Comparison of ENCODE assay signal across 8 cellular contexts in the genomic region with DNA sequence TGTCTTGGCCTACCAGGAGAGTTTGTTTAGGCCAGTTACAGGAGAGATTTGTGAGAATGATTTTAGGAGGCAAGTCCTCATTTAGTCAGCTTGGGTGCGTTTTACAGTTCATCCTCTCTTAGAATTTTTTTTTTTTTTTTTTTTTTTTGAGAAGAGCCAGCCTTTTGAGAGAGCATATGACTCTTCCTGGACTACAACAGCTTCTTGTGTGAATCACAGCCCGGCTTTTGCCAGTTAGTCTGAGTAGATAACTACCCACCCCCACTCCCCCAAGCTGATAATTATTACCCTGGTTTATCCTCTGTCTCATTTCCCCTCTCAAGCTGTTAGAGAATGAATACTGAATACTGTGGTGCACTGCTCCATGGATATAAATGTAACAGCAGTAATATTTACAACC. TPM values are rescaled to one million over a fixed set of nuclear protein-coding genes. Genes with fewer than 3 reads are reported as not detected.
DNase-seq lines count a peak whose midpoint lies in the region; ATAC-seq and TF ChIP-seq lines count a peak whose summit lies in the region.

No MANE protein-coding gene starts in this region.

- no peaks in the 10 kb centered on the region for H3K9me3 Mint-ChIP-seq in neural crest cell

- 1 to 5% (median 4%) methylated on average over 2 of the region's 2 CpGs for WGBS in heart left ventricle, 4 donors

- H3K27ac ChIP-seq in heart left ventricle: peak overlapping the region; percentile 49 to 99 (median 94)

- peak overlapping the region; percentile 95 for H3K4me3 Mint-ChIP-seq in neural crest cell

- peak in 2 of 5 donors; percentile 47 to 58 for DNase-seq in heart left ventricle
- DNase-seq in left ventricle myocardium superior: no peak
- peak; percentile 40 for DNase-seq in T-helper 22 cell (ENCODE audit: low read depth)
- peak; percentile 43 for DNase-seq in epidermal melanocyte (ENCODE audit: insufficient read length, low spot score)
- no peak for DNase-seq in neural crest cell (ENCODE audit: low read depth, low spot score)
- no peak for DNase-seq in NK-92 (lab: John Stamatoyannopoulos, UW; ENCODE audit: unreplicated experiment)

- intact Hi-C loops in heart left ventricle (cut with DNase I): loop anchor here in 1 of 10 donors (5.0 kb wide), 1 partner anchor 76 kb away; no protein-coding TSS in a partner anchor
- intact Hi-C loops in left ventricle myocardium superior (cut with micrococcal nuclease): no loop called here

- H3K27me3 Mint-ChIP-seq in neural crest cell (ENCODE audit: low read depth): peaks cover 13% of the 10 kb centered on the region

- ATAC-seq in heart left ventricle (peak in 2 of 4 donors; percentile 9 to 32), left ventricle myocardium superior (no peak), GM18519 (IDR thresholded peaks at IDR 0.05; ENCODE audit: low FRiP score, unreplicated experiment) (no peak), HG03378 (IDR thresholded peaks at IDR 0.05; ENCODE audit: unreplicated experiment) (no peak)

- H3K4me3 ChIP-seq in heart left ventricle: peak overlapping the region in 9 of 12 donors; percentile 1 to 75 (median 15)

- H3K4me1 ChIP-seq in heart left ventricle: peaks cover 31 to 92% (median 79%) of the 10 kb centered on the region in 12 donors

- no peaks in the 10 kb centered on the region for H3K9me3 ChIP-seq in heart left ventricle

- no peaks in the 10 kb centered on the region for H3K27me3 ChIP-seq in heart left ventricle

- H3K36me3 Mint-ChIP-seq in neural crest cell (ENCODE audit: low read depth): peaks cover 14% of the 10 kb centered on the region

- peaks cover 85% of the 10 kb centered on the region for H3K4me1 Mint-ChIP-seq in neural crest cell

- TF ChIP-seq CTCF in heart left ventricle (IDR thresholded peaks at IDR 0.05) (no peak), neural crest cell (conservative IDR thresholded peaks at IDR 0.05) (no peak)

- no peak for TF ChIP-seq POLR2A in heart left ventricle (IDR thresholded peaks at IDR 0.05)

- peaks cover 0 to 20% (median 0%) of the 10 kb centered on the region in 9 donors for H3K36me3 ChIP-seq in heart left ventricle

- H3K27ac Mint-ChIP-seq in neural crest cell (ENCODE audit: unreplicated experiment): peak overlapping the region; percentile 38

RNA-seq across cellular contexts. Expression of a gene that starts 7.8 kb away (rescaled TPM):
- total RNA-seq in heart left ventricle (10 to 100 TPM; 28.3 to 76.8 (median 46.4) TPM), left ventricle myocardium superior (57.2 TPM), neural crest cell (93.4 and 103 TPM in 2 replicates)
- 10 to 100 TPM; 23.1 to 28.7 TPM for polyA plus RNA-seq in heart left ventricle

Comparison
In these comparisons a context has a peak if more than half of its experiments do, and no peak if none do; other contexts are left out.
1. DNase-seq: peak in T-helper 22 cell (single experiment) and epidermal melanocyte (single experiment); none in left ventricle myocardium superior (single experiment), neural crest cell (single experiment) and NK-92 (single experiment).